In the genomic region with DNA sequence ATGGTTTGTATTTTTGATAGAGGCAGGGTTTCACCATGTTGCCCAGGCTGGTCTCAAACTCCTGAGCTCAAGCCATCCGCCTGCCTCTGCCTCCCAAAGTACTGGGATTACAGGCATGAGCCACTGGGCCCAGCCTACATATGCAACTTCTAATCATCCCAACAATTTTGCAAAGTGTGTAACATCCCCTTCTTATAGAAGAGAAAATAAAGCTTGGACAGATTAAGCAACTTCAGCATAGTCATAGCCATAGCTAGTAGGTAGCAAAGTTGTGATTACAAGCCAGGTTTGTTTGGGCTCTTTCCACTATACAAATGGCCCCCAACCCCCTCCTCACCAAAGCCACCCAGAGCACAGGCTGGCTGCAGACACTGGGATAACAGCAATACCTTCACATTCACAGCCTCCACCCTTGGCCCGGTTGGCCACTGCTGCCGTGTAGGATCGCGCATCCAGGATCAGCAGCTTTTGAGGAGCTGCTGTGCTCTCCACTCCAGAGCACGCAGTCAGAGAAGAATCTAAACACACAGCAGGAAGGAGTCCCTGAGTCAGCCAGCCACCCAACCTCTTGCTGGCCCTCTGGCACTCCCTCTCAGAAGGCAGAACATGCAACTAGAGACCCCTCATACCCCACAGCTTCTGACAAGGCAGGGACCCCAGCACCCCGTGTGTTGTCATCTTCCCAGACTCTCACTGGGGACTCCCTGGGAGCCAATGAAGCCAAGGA, we compare ENCODE assay signal across 28 cellular contexts. TPM values are rescaled to one million over a fixed set of nuclear protein-coding genes. Genes with fewer than 3 reads are reported as not detected.
DNase-seq lines count a peak whose midpoint lies in the region; ATAC-seq and TF ChIP-seq lines count a peak whose summit lies in the region.
"Had no signal": no experiment of that assay in that cellular context is flagged by ENCODE, and none has a peak within 500 bp of the region (broad histone marks: within the 10 kb centered on the region; RNA-seq: fewer than 3 reads in every experiment).

No MANE protein-coding gene starts in this region.

- H3K27me3 ChIP-seq in liver (ENCODE audit: control insufficient read depth in 4 of 4, insufficient read depth in 4 of 4, low read length in 3 of 4): no peaks in the 10 kb centered on the region
- H3K27me3 ChIP-seq in lower lobe of right lung (ENCODE audit: low read depth): no peaks in the 10 kb centered on the region
- H3K27me3 ChIP-seq: stomach, thyroid gland had no signal

- H3K9me3 Mint-ChIP-seq in activated naive CD8-positive, alpha-beta T cell treated with anti-CD3 and anti-CD28 coated beads, Interleukin-2, amount 50 U/mL, for 24 hours: no peaks in the 10 kb centered on the region
- H3K9me3 Mint-ChIP-seq in activated naive CD8-positive, alpha-beta T cell treated with anti-CD3 and anti-CD28 coated beads for 36 hours: no peaks in the 10 kb centered on the region
- no peaks in the 10 kb centered on the region for H3K9me3 Mint-ChIP-seq in stimulated activated memory B cell treated with anti-CD40 and anti-IgM and Interleukin-4, amounts not matched to agents 10 μg/mL and 1 μg/mL and 100 μg/mL, for 72 hours
- no peaks in the 10 kb centered on the region for H3K9me3 Mint-ChIP-seq in activated naive CD4-positive, alpha-beta T cell treated with anti-CD3 and anti-CD28 coated beads for 36 hours
- H3K9me3 Mint-ChIP-seq: central memory CD8-positive, alpha-beta T cell; endodermal cell; H9; natural killer cell had no signal

- no peak for ATAC-seq in activated naive CD8-positive, alpha-beta T cell treated with anti-CD3 and anti-CD28 coated beads, Interleukin-2, amount 50 U/mL, for 24 hours
- no peak for ATAC-seq in stimulated activated memory B cell treated with anti-CD40 and anti-IgM and Interleukin-4, amounts not matched to agents 10 μg/mL and 1 μg/mL and 100 μg/mL, for 72 hours
- no peak for ATAC-seq in lower lobe of right lung
- ATAC-seq: activated CD4-positive, alpha-beta T cell treated with anti-CD3 and anti-CD28 coated beads for 36 hours; natural killer cell had no signal

- POLR2A ChIA-PET in RWPE1 (lab: Yijun Ruan, JAX; ENCODE audit: low non-redundant PET): interaction anchor here (0.6 kb wide), 1 partner anchor 15 kb away, joined by 3 read pairs; no protein-coding TSS in a partner anchor

- H3K4me3 ChIP-seq in liver (ENCODE audit: low read depth in 1 of 3, low read length in 3 of 3) (no peak overlapping the region), lower lobe of right lung (no peak overlapping the region)
- H3K4me3 ChIP-seq: skin epidermis, stomach, thyroid gland had no signal

- no peak overlapping the region for H3K4me3 Mint-ChIP-seq in activated naive CD8-positive, alpha-beta T cell treated with anti-CD3 and anti-CD28 coated beads, Interleukin-2, amount 50 U/mL, for 24 hours
- H3K4me3 Mint-ChIP-seq in activated naive CD8-positive, alpha-beta T cell treated with anti-CD3 and anti-CD28 coated beads for 36 hours: no peak overlapping the region
- H3K4me3 Mint-ChIP-seq in stimulated activated memory B cell treated with anti-CD40 and anti-IgM and Interleukin-4, amounts not matched to agents 10 μg/mL and 1 μg/mL and 100 μg/mL, for 72 hours: no peak overlapping the region
- H3K4me3 Mint-ChIP-seq in activated naive CD4-positive, alpha-beta T cell treated with anti-CD3 and anti-CD28 coated beads for 36 hours: no peak overlapping the region
- H3K4me3 Mint-ChIP-seq: activated CD4-positive, alpha-beta T cell treated with anti-CD3 and anti-CD28 coated beads for 36 hours; activated naive CD8-positive, alpha-beta T cell; central memory CD8-positive, alpha-beta T cell; endodermal cell; H9; natural killer cell had no signal

- H3K4me1 Mint-ChIP-seq in activated naive CD8-positive, alpha-beta T cell treated with anti-CD3 and anti-CD28 coated beads, Interleukin-2, amount 50 U/mL, for 24 hours: peaks cover 14% of the 10 kb centered on the region
- peaks cover 3% of the 10 kb centered on the region for H3K4me1 Mint-ChIP-seq in activated naive CD8-positive, alpha-beta T cell treated with anti-CD3 and anti-CD28 coated beads for 36 hours
- H3K4me1 Mint-ChIP-seq in stimulated activated memory B cell treated with anti-CD40 and anti-IgM and Interleukin-4, amounts not matched to agents 10 μg/mL and 1 μg/mL and 100 μg/mL, for 72 hours: peaks cover 58% of the 10 kb centered on the region
- H3K4me1 Mint-ChIP-seq in activated naive CD4-positive, alpha-beta T cell treated with anti-CD3 and anti-CD28 coated beads for 36 hours (ENCODE audit: low read depth): no peaks in the 10 kb centered on the region
- H3K4me1 Mint-ChIP-seq: activated CD4-positive, alpha-beta T cell treated with anti-CD3 and anti-CD28 coated beads for 36 hours; endodermal cell; H9 had no signal

- CTCF ChIA-PET in RWPE1 (lab: Yijun Ruan, JAX): interaction anchor here (0.5 kb wide), 1 partner anchor 954 kb away, joined by 4 read pairs; no protein-coding TSS in a partner anchor
- CTCF ChIA-PET in activated naive CD4-positive, alpha-beta T cell treated with anti-CD3 and anti-CD28 coated beads for 36 hours (lab: Charles Lee): no interaction called here

- intact Hi-C loops in activated naive CD4-positive, alpha-beta T cell treated with anti-CD3 and anti-CD28 coated beads for 36 hours (cut with micrococcal nuclease): no loop called here
- intact Hi-C loops in lower lobe of right lung (cut with DNase I): no loop called here

- no peak for DNase-seq in activated naive CD8-positive, alpha-beta T cell treated with anti-CD3 and anti-CD28 coated beads, Interleukin-2, amount 50 U/mL, for 24 hours
- no peak for DNase-seq in activated naive CD8-positive, alpha-beta T cell treated with anti-CD3 and anti-CD28 coated beads for 36 hours
- no peak for DNase-seq in RWPE1 (ENCODE audit: low spot score)
- no peak for DNase-seq in activated naive CD4-positive, alpha-beta T cell treated with anti-CD3 and anti-CD28 coated beads for 36 hours
- DNase-seq in lower lobe of right lung: no peak
- DNase-seq in NCI-H1694 (lab: John Stamatoyannopoulos, UW): no peak
- DNase-seq: activated CD4-positive, alpha-beta T cell treated with anti-CD3 and anti-CD28 coated beads for 36 hours; activated effector memory CD4-positive, alpha-beta T cell treated with Interleukin-2 at 50 U/mL for 16 hours; activated T-cell treated with anti-CD3 and anti-CD28 coated beads, Interleukin-2, amount 50 U/mL, for 1 hour; dermis blood vessel endothelial cell; DMS79; GF-D8; H9; natural killer cell; NCI-H1417 treated with DMSO at 0.1 percent for 48 hours; NCI-H2081; SHP77; stomach; T-helper 2 cell; thyroid gland had no signal

- H3K9ac ChIP-seq in liver (ENCODE audit: low read depth in 1 of 2, low read length in 2 of 2): no peak overlapping the region

- H3K4me1 ChIP-seq in liver (ENCODE audit: control insufficient read depth in 4 of 4, insufficient read depth in 4 of 4, low read length in 3 of 4) (peaks cover 4 to 35% (median 16%) of the 10 kb centered on the region in 4 donors), lower lobe of right lung (peaks cover 9% of the 10 kb centered on the region)
- H3K4me1 ChIP-seq: thyroid gland had no signal

- H3K36me3 ChIP-seq in liver (ENCODE audit: control insufficient read depth in 4 of 4, insufficient read depth in 3 of 4, low read depth in 1 of 4, low read length in 3 of 4) (peaks cover 24 to 70% (median 64%) of the 10 kb centered on the region in 4 donors), lower lobe of right lung (peaks cover 100% of the 10 kb centered on the region)

- H3K27me3 Mint-ChIP-seq in activated naive CD8-positive, alpha-beta T cell treated with anti-CD3 and anti-CD28 coated beads, Interleukin-2, amount 50 U/mL, for 24 hours: no peaks in the 10 kb centered on the region
- no peaks in the 10 kb centered on the region for H3K27me3 Mint-ChIP-seq in activated naive CD8-positive, alpha-beta T cell treated with anti-CD3 and anti-CD28 coated beads for 36 hours
- no peaks in the 10 kb centered on the region for H3K27me3 Mint-ChIP-seq in stimulated activated memory B cell treated with anti-CD40 and anti-IgM and Interleukin-4, amounts not matched to agents 10 μg/mL and 1 μg/mL and 100 μg/mL, for 72 hours
- H3K27me3 Mint-ChIP-seq in activated naive CD4-positive, alpha-beta T cell treated with anti-CD3 and anti-CD28 coated beads for 36 hours (ENCODE audit: low read depth): no peaks in the 10 kb centered on the region
- H3K27me3 Mint-ChIP-seq: activated CD4-positive, alpha-beta T cell treated with anti-CD3 and anti-CD28 coated beads for 36 hours; activated naive CD8-positive, alpha-beta T cell; central memory CD8-positive, alpha-beta T cell had no signal

- peak overlapping the region; percentile 22 for H3K27ac Mint-ChIP-seq in activated naive CD8-positive, alpha-beta T cell treated with anti-CD3 and anti-CD28 coated beads, Interleukin-2, amount 50 U/mL, for 24 hours
- H3K27ac Mint-ChIP-seq in activated naive CD8-positive, alpha-beta T cell treated with anti-CD3 and anti-CD28 coated beads for 36 hours: no peak overlapping the region
- H3K27ac Mint-ChIP-seq in stimulated activated memory B cell treated with anti-CD40 and anti-IgM and Interleukin-4, amounts not matched to agents 10 μg/mL and 1 μg/mL and 100 μg/mL, for 72 hours: peak overlapping the region; percentile 89
- no peak overlapping the region for H3K27ac Mint-ChIP-seq in activated naive CD4-positive, alpha-beta T cell treated with anti-CD3 and anti-CD28 coated beads for 36 hours
- H3K27ac Mint-ChIP-seq: activated CD4-positive, alpha-beta T cell treated with anti-CD3 and anti-CD28 coated beads for 36 hours; activated naive CD8-positive, alpha-beta T cell; endodermal cell; H9; natural killer cell had no signal

- no peak for TF ChIP-seq RAD21 in liver (IDR thresholded peaks at IDR 0.05)

- H3K9me3 ChIP-seq in liver (ENCODE audit: control insufficient read depth in 4 of 4, low read length in 3 of 4) (no peaks in the 10 kb centered on the region), lower lobe of right lung (no peaks in the 10 kb centered on the region)
- H3K9me3 ChIP-seq: stomach, thyroid gland had no signal

- H3K36me3 Mint-ChIP-seq in activated naive CD8-positive, alpha-beta T cell treated with anti-CD3 and anti-CD28 coated beads, Interleukin-2, amount 50 U/mL, for 24 hours (ENCODE audit: low read depth): peaks cover 66% of the 10 kb centered on the region
- peaks cover 34% of the 10 kb centered on the region for H3K36me3 Mint-ChIP-seq in activated naive CD8-positive, alpha-beta T cell treated with anti-CD3 and anti-CD28 coated beads for 36 hours
- peaks cover 82% of the 10 kb centered on the region for H3K36me3 Mint-ChIP-seq in stimulated activated memory B cell treated with anti-CD40 and anti-IgM and Interleukin-4, amounts not matched to agents 10 μg/mL and 1 μg/mL and 100 μg/mL, for 72 hours
- H3K36me3 Mint-ChIP-seq in activated naive CD4-positive, alpha-beta T cell treated with anti-CD3 and anti-CD28 coated beads for 36 hours (ENCODE audit: low read depth): peaks cover 54% of the 10 kb centered on the region

- H3K27ac ChIP-seq in RWPE1 (peak overlapping the region; percentile 23; the same call in 1 of the 2 replicates), liver (ENCODE audit: low read depth in 1 of 2, low read length in 2 of 2) (peak overlapping the region; percentile 71 to 94), lower lobe of right lung (no peak overlapping the region)
- H3K27ac ChIP-seq: 22Rv1, thyroid gland had no signal

- TF ChIP-seq CTCF in RWPE1 (conservative IDR thresholded peaks at IDR 0.05; ENCODE audit: low read depth) (no peak), liver (IDR thresholded peaks at IDR 0.05; ENCODE audit: low read depth, low read length, missing input control) (no peak), lower lobe of right lung (IDR thresholded peaks at IDR 0.05) (no peak)

- 92% methylated on average over 7 of the region's 7 CpGs for WGBS in liver

RNA-seq across cellular contexts. Expression of gene MTMR4, which starts 7.9 kb away (rescaled TPM):
- total RNA-seq in activated naive CD8-positive, alpha-beta T cell treated with anti-CD3 and anti-CD28 coated beads for 36 hours: 10 to 100 TPM; 72.2 to 75.6 TPM
- total RNA-seq in liver (10 to 100 TPM; 39.8 to 70.1 TPM), lower lobe of right lung (37.3 TPM)
- 10 to 100 TPM; 17.2 to 20.0 TPM for polyA plus RNA-seq in liver
- total RNA-seq in activated naive CD4-positive, alpha-beta T cell treated with anti-CD3 and anti-CD28 coated beads for 36 hours: 10 to 100 TPM; 58.2 to 60.5 TPM

RNA-seq across cellular contexts. Expression of gene HSF5, which starts 18.3 kb away (rescaled TPM):
- 1 to 10 TPM; 3.9 to 4.2 TPM for total RNA-seq in activated naive CD8-positive, alpha-beta T cell treated with anti-CD3 and anti-CD28 coated beads for 36 hours
- total RNA-seq in liver (under 1 TPM; 0.09 to 0.17 TPM), lower lobe of right lung (0.32 TPM)
- polyA plus RNA-seq in liver: not detected
- total RNA-seq in activated naive CD4-positive, alpha-beta T cell treated with anti-CD3 and anti-CD28 coated beads for 36 hours: 1 to 10 TPM; 3.6 to 4.1 TPM
- total RNA-seq: H9, osteocyte had no signal
- polyA plus RNA-seq: stomach had no signal

Comparison
In these comparisons a context has a peak if more than half of its experiments do, and no peak if none do; other contexts are left out.
1. H3K27ac Mint-ChIP-seq: peak in activated naive CD8-positive, alpha-beta T cell treated with anti-CD3 and anti-CD28 coated beads, Interleukin-2, amount 50 U/mL, for 24 hours (single experiment) and stimulated activated memory B cell treated with anti-CD40 and anti-IgM and Interleukin-4, amounts not matched to agents 10 μg/mL and 1 μg/mL and 100 μg/mL, for 72 hours (single experiment); none in activated naive CD8-positive, alpha-beta T cell treated with anti-CD3 and anti-CD28 coated beads for 36 hours (single experiment) and activated naive CD4-positive, alpha-beta T cell treated with anti-CD3 and anti-CD28 coated beads for 36 hours (single experiment).